In the genomic region with DNA sequence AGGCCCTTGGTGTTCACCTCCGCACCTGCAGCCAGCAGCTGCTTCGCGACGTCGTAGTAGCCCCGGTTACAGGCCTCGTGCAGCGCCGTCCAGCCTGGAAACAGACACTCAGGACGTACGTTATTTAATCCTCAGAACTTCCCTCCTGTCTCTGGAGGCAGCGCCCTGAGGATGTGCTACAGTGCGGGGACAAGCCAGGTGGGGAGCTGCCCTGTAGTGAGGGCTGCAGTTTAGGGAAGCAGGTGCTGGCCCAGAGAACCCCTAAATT, we compare ENCODE assay signal across 26 cellular contexts.
"Had no signal": no experiment of that assay in that cellular context is flagged by ENCODE, and none has a peak within 500 bp of the region (broad histone marks: within the 10 kb centered on the region; RNA-seq: fewer than 3 reads in every experiment).

No MANE protein-coding gene starts in this region.

- H3K27me3 ChIP-seq: esophagus squamous epithelium, neutrophil, pancreas, testis, tibial artery had no signal

- H3K4me3 ChIP-seq: esophagus squamous epithelium, left ventricle myocardium inferior, lower lobe of right lung, pancreas, smooth muscle cell, testis, tibial artery had no signal

- H3K4me2 ChIP-seq: smooth muscle cell had no signal

- DNase-seq: cortex of kidney; effector memory CD8-positive, alpha-beta T cell; erythroblast; esophagus squamous epithelium; foreskin melanocyte; glutamatergic neuron; hypothalamus; immature natural killer cell; islet precursor cell; kidney glomerular epithelial cell; left colon; left ventricle myocardium inferior; lower lobe of right lung; natural killer cell; retina; stimulated activated CD4-positive, alpha-beta T cell treated with anti-CD3 and anti-CD28 coated beads, Interleukin-4, amount 100 ng/mL, for 4 hours; stimulated activated naive CD8-positive, alpha-beta T cell treated with anti-CD3 and anti-CD28 coated beads, Interleukin-15, Interleukin-2, amounts not matched to agents 100 U/mL and 50 U/mL, for 24 hours; substantia nigra; testis; tibial artery had no signal

- H3K9me3 ChIP-seq: esophagus squamous epithelium, left ventricle myocardium inferior, lower lobe of right lung, neutrophil, pancreas, testis, tibial artery had no signal

- FAIRE-seq: endometrium, pancreas had no signal

- ATAC-seq: left colon; lower lobe of right lung; sciatic nerve; stimulated activated memory B cell treated with anti-CD40 and anti-IgM and Interleukin-4, amounts not matched to agents 10 μg/mL and 1 μg/mL and 100 μg/mL, for 72 hours; stimulated activated naive CD8-positive, alpha-beta T cell treated with anti-CD3 and anti-CD28 coated beads, Interleukin-15, Interleukin-2, amounts not matched to agents 100 U/mL and 50 U/mL, for 24 hours had no signal

- H3K27ac ChIP-seq: esophagus squamous epithelium, left ventricle myocardium inferior, lower lobe of right lung, neutrophil, pancreas, testis, tibial artery had no signal

- H3K4me1 ChIP-seq: esophagus squamous epithelium, pancreas, testis, tibial artery had no signal
